Comparison of ENCODE assay signal across 1 cellular context in genomic region chr1:162663589-162664030, GRCh38.
TF ChIP-seq lines count a peak whose summit lies in the region.

No MANE protein-coding gene starts in this region.

TF ChIP-seq in SK-N-SH treated with all-trans-retinoic acid at 6 μM for 48 hours, 23 proteins besides CTCF, POLR2A, EP300 and RAD21 (continued from another document):
- TF ChIP-seq, protein P1, sequence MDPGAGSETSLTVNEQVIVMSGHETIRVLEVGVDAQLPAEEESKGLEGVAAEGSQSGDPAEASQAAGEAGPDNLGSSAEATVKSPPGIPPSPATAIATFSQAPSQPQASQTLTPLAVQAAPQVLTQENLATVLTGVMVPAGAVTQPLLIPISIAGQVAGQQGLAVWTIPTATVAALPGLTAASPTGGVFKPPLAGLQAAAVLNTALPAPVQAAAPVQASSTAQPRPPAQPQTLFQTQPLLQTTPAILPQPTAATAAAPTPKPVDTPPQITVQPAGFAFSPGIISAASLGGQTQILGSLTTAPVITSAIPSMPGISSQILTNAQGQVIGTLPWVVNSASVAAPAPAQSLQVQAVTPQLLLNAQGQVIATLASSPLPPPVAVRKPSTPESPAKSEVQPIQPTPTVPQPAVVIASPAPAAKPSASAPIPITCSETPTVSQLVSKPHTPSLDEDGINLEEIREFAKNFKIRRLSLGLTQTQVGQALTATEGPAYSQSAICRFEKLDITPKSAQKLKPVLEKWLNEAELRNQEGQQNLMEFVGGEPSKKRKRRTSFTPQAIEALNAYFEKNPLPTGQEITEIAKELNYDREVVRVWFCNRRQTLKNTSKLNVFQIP (CRISPR knock-in tag; IDR thresholded peaks at IDR 0.05; ENCODE audit: borderline replicate concordance, low read depth), result no peak
- TF ChIP-seq SNAI2 (CRISPR knock-in tag; IDR thresholded peaks at IDR 0.05) (no peak), ESRRG (CRISPR knock-in tag; IDR thresholded peaks at IDR 0.05) (no peak), TCF4 (CRISPR knock-in tag; IDR thresholded peaks at IDR 0.05; ENCODE audit: borderline replicate concordance) (no peak), ZNF565 (CRISPR knock-in tag; conservative IDR thresholded peaks at IDR 0.05; ENCODE audit: low read depth) (no peak), ISL1 (CRISPR knock-in tag; IDR thresholded peaks at IDR 0.05) (no peak)
